25 cellular contexts compared by ENCODE assay signal in genomic region chr7:103809229-103809994, GRCh38.
DNase-seq lines count a peak whose midpoint lies in the region; ATAC-seq, FAIRE-seq and TF ChIP-seq lines count a peak whose summit lies in the region.
"Had no signal": no experiment of that assay in that cellular context is flagged by ENCODE, and none has a peak within 500 bp of the region (broad histone marks: within the 10 kb centered on the region; RNA-seq: fewer than 3 reads in every experiment).

No MANE protein-coding gene starts in this region.

- H3K27me3 ChIP-seq in A673 (replicated peaks; ENCODE audit: insufficient read depth, low read depth, low read length, poor library complexity), result peaks cover 43% of the 10 kb centered on the region
- H3K27me3 ChIP-seq: adrenal gland; BLaER1 treated with 17β-estradiol and CSF1 and Interleukin-3, amounts not matched to agents 10 nM and 100 nM; neural progenitor cell; uterus had no signal

- CTCF ChIA-PET in A673 (lab: Charles Lee), result no interaction called here

- H3K4me3 Mint-ChIP-seq in progenitor cell of endocrine pancreas (ENCODE audit: low read depth), result no peak overlapping the region
- H3K4me3 Mint-ChIP-seq: neural progenitor cell had no signal

- TF ChIP-seq CTCF in A673 (conservative IDR thresholded peaks at IDR 0.05; ENCODE audit: low read depth, low read length) (no peak), kidney (IDR thresholded peaks at IDR 0.05; ENCODE audit: borderline replicate concordance, extremely low read depth, insufficient read depth) (no peak), progenitor cell of endocrine pancreas (IDR thresholded peaks at IDR 0.05; ENCODE audit: unreplicated experiment) (no peak), coronary artery (IDR thresholded peaks at IDR 0.05) (no peak)

- H3K36me3 Mint-ChIP-seq in progenitor cell of endocrine pancreas (ENCODE audit: insufficient read depth), result no peaks in the 10 kb centered on the region
- H3K36me3 Mint-ChIP-seq: neural progenitor cell had no signal

- H3K9me3 Mint-ChIP-seq in progenitor cell of endocrine pancreas (ENCODE audit: low read depth), result peaks cover 13% of the 10 kb centered on the region
- H3K9me3 Mint-ChIP-seq: neural progenitor cell had no signal

- no peak overlapping the region for H3K27ac ChIP-seq in A673 (ENCODE audit: low read depth, low read length, poor library complexity, severe bottlenecking)
- H3K27ac ChIP-seq in kidney (ENCODE audit: low read depth in 2 of 2, low read length in 2 of 2), result peak overlapping the region; percentile 53 to 69
- no peak overlapping the region for H3K27ac ChIP-seq in coronary artery
- H3K27ac ChIP-seq: adrenal gland; BLaER1 treated with 17β-estradiol and CSF1 and Interleukin-3, amounts not matched to agents 10 nM and 100 nM; neural progenitor cell; uterus had no signal

- no peak overlapping the region for H3K9ac ChIP-seq in kidney (ENCODE audit: low read length in 2 of 2)
- H3K9ac ChIP-seq: BLaER1 treated with 17β-estradiol and CSF1 and Interleukin-3, amounts not matched to agents 10 nM and 100 nM; neural progenitor cell had no signal

- no peaks in the 10 kb centered on the region for H3K4me1 ChIP-seq in A673 (ENCODE audit: insufficient read depth, low read length, poor library complexity, severe bottlenecking)
- H3K4me1 ChIP-seq in kidney (ENCODE audit: control insufficient read depth in 1 of 2, insufficient read depth in 1 of 2, low read depth in 1 of 2, low read length in 2 of 2), result no peaks in the 10 kb centered on the region
- H3K4me1 ChIP-seq: adrenal gland; BLaER1 treated with 17β-estradiol and CSF1 and Interleukin-3, amounts not matched to agents 10 nM and 100 nM; neural progenitor cell; uterus had no signal

- H3K9me3 ChIP-seq in A673 (ENCODE audit: low read depth, low read length, poor library complexity, severe bottlenecking), result no peaks in the 10 kb centered on the region
- H3K9me3 ChIP-seq in kidney (ENCODE audit: control insufficient read depth in 1 of 2, low read length in 2 of 2), result peaks cover 3 to 12% of the 10 kb centered on the region in 2 donors
- H3K9me3 ChIP-seq: adrenal gland; BLaER1 treated with 17β-estradiol and CSF1 and Interleukin-3, amounts not matched to agents 10 nM and 100 nM; uterus had no signal

- no peaks in the 10 kb centered on the region for H3K36me3 ChIP-seq in A673 (ENCODE audit: insufficient read depth, low read length, poor library complexity, severe bottlenecking)
- H3K36me3 ChIP-seq in kidney (ENCODE audit: control insufficient read depth in 1 of 2, insufficient read depth in 2 of 2, low read length in 2 of 2), result no peaks in the 10 kb centered on the region
- H3K36me3 ChIP-seq: adrenal gland; BLaER1 treated with 17β-estradiol and CSF1 and Interleukin-3, amounts not matched to agents 10 nM and 100 nM; neural progenitor cell; uterus had no signal

- peak; percentile 26 for DNase-seq in A673 (ENCODE audit: low spot score)
- DNase-seq in kidney, result no peak
- no peak for DNase-seq in progenitor cell of endocrine pancreas (ENCODE audit: low spot score, unreplicated experiment)
- no peak for DNase-seq in coronary artery (ENCODE audit: low spot score)
- DNase-seq in HCEC 1CT, result no peak
- DNase-seq in NCI-H524 (lab: John Stamatoyannopoulos, UW), result no peak
- DNase-seq: activated CD4-positive, alpha-beta T cell treated with anti-CD3 and anti-CD28 coated beads for 4 hours; activated effector memory CD4-positive, alpha-beta T cell treated with Interleukin-2 at 50 U/mL for 16 hours; adrenal gland; GF-D8; KBM-7; left cardiac atrium; NCI-H1048; NCI-H526; stimulated activated CD8-positive, alpha-beta memory T cell treated with anti-CD3 and anti-CD28 coated beads, Interleukin-4, amount 100 ng/mL, for 48 hours; uterus had no signal

- BruUV-seq in A673 (replicated peaks; lab: Mats Ljungman, UMichigan), result no TSS peak

- H3K4me3 ChIP-seq in A673 (ENCODE audit: low read depth, low read length, poor library complexity, severe bottlenecking) (no peak overlapping the region), kidney (ENCODE audit: low read length in 2 of 2) (no peak overlapping the region), coronary artery (no peak overlapping the region)
- H3K4me3 ChIP-seq: adrenal gland; BLaER1 treated with 17β-estradiol and CSF1 and Interleukin-3, amounts not matched to agents 10 nM and 100 nM; neural progenitor cell; uterus had no signal

- intact Hi-C loops in A673 (cut with micrococcal nuclease; ENCODE audit: unreplicated experiment), result no loop called here
- intact Hi-C loops in kidney (cut with DNase I), result no loop called here

- peak; percentile 49 for ATAC-seq in GM19395 (IDR thresholded peaks at IDR 0.05; ENCODE audit: unreplicated experiment)
- peak; percentile 68 for ATAC-seq in HG03175 (IDR thresholded peaks at IDR 0.05; ENCODE audit: unreplicated experiment)
- ATAC-seq: left cardiac atrium, Right ventricle myocardium inferior had no signal

- H3K27ac Mint-ChIP-seq in progenitor cell of endocrine pancreas, result no peak overlapping the region
- H3K27ac Mint-ChIP-seq: neural progenitor cell had no signal

- POLR2A ChIA-PET in A673 (lab: Charles Lee; ENCODE audit: low non-redundant PET), result interaction anchor here (0.7 kb wide), 1 partner anchor 81 kb away, joined by 3 read pairs; no protein-coding TSS in a partner anchor

- H3K27me3 Mint-ChIP-seq in progenitor cell of endocrine pancreas, result peaks cover 9% of the 10 kb centered on the region

- peaks cover 26% of the 10 kb centered on the region for H3K4me1 Mint-ChIP-seq in progenitor cell of endocrine pancreas (ENCODE audit: low read depth)

- no peak for FAIRE-seq in kidney (lab: Jason Lieb, UNC)
- FAIRE-seq: A204.1, frontal cortex, GM12892, TTC549 had no signal

Comparison
In these comparisons a context has a peak if more than half of its experiments do, and no peak if none do; other contexts are left out.
1. H3K27ac ChIP-seq: peak in kidney (2 of 2); none in A673 (single experiment) and coronary artery (0 of 2).